In genomic region chr1:29238601-29238964, GRCh38 we compare ENCODE assay signal across 8 cellular contexts. TPM values are rescaled to one million over a fixed set of nuclear protein-coding genes. Genes with fewer than 3 reads are reported as not detected.
DNase-seq lines count a peak whose midpoint lies in the region; ATAC-seq, FAIRE-seq and TF ChIP-seq lines count a peak whose summit lies in the region.

No MANE protein-coding gene starts in this region.

- peaks cover 7% of the 10 kb centered on the region for H3K36me3 Mint-ChIP-seq in natural killer cell treated with Interleukin-12 subunit alpha and Interleukin-12 subunit beta and Interleukin-15 and Interleukin-18, amount 100 ng/mL, for 72 hours

- H3K4me1 Mint-ChIP-seq in natural killer cell treated with Interleukin-12 subunit alpha and Interleukin-12 subunit beta and Interleukin-15 and Interleukin-18, amount 100 ng/mL, for 72 hours (ENCODE audit: low read depth in 2 of 2) = peaks cover 17 to 18% of the 10 kb centered on the region in 2 donors

- TF ChIP-seq POLR2A in A549 (IDR thresholded peaks at IDR 0.05; ENCODE audit: low read length) = no peak

- ATAC-seq in A549 = no peak
- no peak for ATAC-seq in natural killer cell treated with Interleukin-12 subunit alpha and Interleukin-12 subunit beta and Interleukin-15 and Interleukin-18, amount 100 ng/mL, for 72 hours

- POLR2A ChIA-PET in A549 (lab: Yijun Ruan, JAX) = no interaction called here

- H3K36me3 ChIP-seq in colonic mucosa = no peaks in the 10 kb centered on the region

- no peak for FAIRE-seq in A549 (lab: Jason Lieb, UNC)

- peak overlapping the region; percentile 71 for H3K4me3 Mint-ChIP-seq in natural killer cell treated with Interleukin-12 subunit alpha and Interleukin-12 subunit beta and Interleukin-15 and Interleukin-18, amount 100 ng/mL, for 72 hours

- peak overlapping the region; percentile 54 to 84 for H3K27ac ChIP-seq in A549
- H3K27ac ChIP-seq in colonic mucosa = no peak overlapping the region

- H3K9me3 ChIP-seq in A549 = no peaks in the 10 kb centered on the region
- H3K9me3 ChIP-seq in colonic mucosa = no peaks in the 10 kb centered on the region

- H3K9ac ChIP-seq in colonic mucosa (ENCODE audit: low read depth in 2 of 2, low read length in 2 of 2) = no peak overlapping the region

- H3K4me3 ChIP-seq in A549 (no peak overlapping the region), HFF-Myc (replicated peaks; ENCODE audit: low read depth, low read length) (peak overlapping the region; percentile 55), colonic mucosa (peak overlapping the region; percentile 30)

- 96% methylated on average over 12 of the region's 12 CpGs for WGBS in A549 (ENCODE audit: missing lambda C conversion rate)

- DNase-seq in A549 (ENCODE audit: low read depth in 1 of 2, low spot score in 1 of 2) (no peak), HFF-Myc (ENCODE audit: extremely low read depth, low read depth) (no peak), colonic mucosa (no peak), NCI-H526 (lab: John Stamatoyannopoulos, UW) (no peak), AG08395 (ENCODE audit: low spot score) (no peak), NCI-H2227 treated with DMSO at 0.1 percent for 48 hours (lab: John Stamatoyannopoulos, UW) (no peak), hippocampal formation (lab: John Stamatoyannopoulos, UW) (no peak)
- DNase-seq in natural killer cell treated with Interleukin-12 subunit alpha and Interleukin-12 subunit beta and Interleukin-15 and Interleukin-18, amount 100 ng/mL, for 72 hours (ENCODE audit: low spot score) = no peak

- no peaks in the 10 kb centered on the region for H3K9me3 Mint-ChIP-seq in natural killer cell treated with Interleukin-12 subunit alpha and Interleukin-12 subunit beta and Interleukin-15 and Interleukin-18, amount 100 ng/mL, for 72 hours

- no peak for TF ChIP-seq RAD21 in A549 (conservative IDR thresholded peaks at IDR 0.05 in 1 of 2, IDR thresholded peaks at IDR 0.05 in 1 of 2)

- H3K4me2 ChIP-seq in A549 = peak overlapping the region; percentile 100

- intact Hi-C loops in colonic mucosa (cut with DNase I) = loop anchor here (5.0 to 10.0 kb wide), 5 partner anchors 609 to 1469 kb away; no protein-coding TSS in a partner anchor

- no peak for TF ChIP-seq EP300 in A549 (IDR thresholded peaks at IDR 0.05)

- H3K27ac Mint-ChIP-seq in natural killer cell treated with Interleukin-12 subunit alpha and Interleukin-12 subunit beta and Interleukin-15 and Interleukin-18, amount 100 ng/mL, for 72 hours = no peak overlapping the region

- H3K27me3 ChIP-seq in colonic mucosa = peaks cover 23% of the 10 kb centered on the region

- H3K4me1 ChIP-seq in A549 = peaks cover 20% of the 10 kb centered on the region
- peaks cover 6% of the 10 kb centered on the region for H3K4me1 ChIP-seq in colonic mucosa

- CTCF ChIA-PET in A549 (lab: Yijun Ruan, JAX) = interaction anchor here (1.2 to 2.1 kb wide), 2 partner anchors 8 to 93 kb away, joined by 3 to 5 read pairs; partner anchors contain the start of gene MECR

- TF ChIP-seq CTCF in A549 (IDR thresholded peaks at IDR 0.05) = no peak
- no peak for TF ChIP-seq CTCF in HFF-Myc (IDR thresholded peaks at IDR 0.05; ENCODE audit: low read depth, low read length, missing control alignments)
- TF ChIP-seq CTCF in colonic mucosa (IDR thresholded peaks at IDR 0.05) = no peak

- peaks cover 40 to 70% of the 10 kb centered on the region in 2 donors for H3K27me3 Mint-ChIP-seq in natural killer cell treated with Interleukin-12 subunit alpha and Interleukin-12 subunit beta and Interleukin-15 and Interleukin-18, amount 100 ng/mL, for 72 hours

TF ChIP-seq in A549, 52 proteins besides CTCF, POLR2A, EP300 and RAD21:
- TF ChIP-seq FOSB (CRISPR knock-in tag; IDR thresholded peaks at IDR 0.05) (no peak), EHMT2 (IDR thresholded peaks at IDR 0.05; ENCODE audit: low read depth) (no peak), RARB (CRISPR knock-in tag; IDR thresholded peaks at IDR 0.05) (no peak), MAZ (IDR thresholded peaks at IDR 0.05; ENCODE audit: borderline replicate concordance, low read depth, low read length) (no peak), HDAC2 (IDR thresholded peaks at IDR 0.05) (no peak), NFE2L2 (conservative IDR thresholded peaks at IDR 0.05; ENCODE audit: low read length) (no peak), CHD2 (IDR thresholded peaks at IDR 0.05; ENCODE audit: low read length, partially characterized antibody) (no peak), POLR2AphosphoS2 (conservative IDR thresholded peaks at IDR 0.05; ENCODE audit: low read length) (no peak), FOSL2 (IDR thresholded peaks at IDR 0.05) (no peak), FOSL2 (CRISPR knock-in tag; IDR thresholded peaks at IDR 0.05) (no peak), E2F6 (IDR thresholded peaks at IDR 0.05; ENCODE audit: borderline replicate concordance, low read depth) (no peak), ELK1 (IDR thresholded peaks at IDR 0.05; ENCODE audit: low read depth, low read length) (no peak), USF2 (IDR thresholded peaks at IDR 0.05) (no peak), CEBPB (IDR thresholded peaks at IDR 0.05) (no peak)

RNA-seq across cellular contexts. Expression of gene PTPRU, which starts 2.3 kb away (rescaled TPM):
- polyA plus RNA-seq in A549 (2011; rRNA removed) (5.7 and 6.1 TPM in 2 replicates), A549 (2017; fragmentation: RNase III; extraction: RNeasy Plus Mini Kit Qiagen cat#74134 plus additional on column Dnase treatment) (5.6 to 6.1 TPM (median 5.9 TPM) in 3 replicates)
- 8.4 and 9.9 TPM in 2 replicates for polyA plus RNA-seq in A549 (2012; cell fraction: cytosol; rRNA removed)
- 23.1 and 27.8 TPM in 2 replicates for polyA plus RNA-seq in A549 (2012; cell fraction: nucleus; rRNA removed)
- 10.8 and 13.6 TPM in 2 replicates for polyA minus RNA-seq in A549 (2011; rRNA and poly(A)+ RNA removed)
- total RNA-seq in colonic mucosa = 1 to 10 TPM; 2.3 to 4.8 TPM
- total RNA-seq in natural killer cell treated with Interleukin-12 subunit alpha and Interleukin-12 subunit beta and Interleukin-15 and Interleukin-18, amount 100 ng/mL, for 72 hours = 1 to 10 TPM; 1.3 to 1.4 TPM

RNA-seq across cellular contexts. Expression of gene MECR, which starts 7.8 kb away (rescaled TPM):
- polyA plus RNA-seq in A549 (2011; rRNA removed) = 18.0 and 21.4 TPM in 2 replicates
- polyA plus RNA-seq in A549 (2012; cell fraction: cytosol; rRNA removed) = 27.8 and 31.4 TPM in 2 replicates
- 20.9 and 22.6 TPM in 2 replicates for polyA plus RNA-seq in A549 (2012; cell fraction: nucleus; rRNA removed)
- polyA plus RNA-seq in A549 (2017; fragmentation: RNase III; extraction: RNeasy Plus Mini Kit Qiagen cat#74134 plus additional on column Dnase treatment) = 13.0 to 14.2 TPM (median 13.2 TPM) in 3 replicates
- 28.2 and 29.4 TPM in 2 replicates for polyA minus RNA-seq in A549 (2011; rRNA and poly(A)+ RNA removed)
- total RNA-seq in colonic mucosa = 10 to 100 TPM; 12.9 to 21.8 TPM
- 10 to 100 TPM; 21.2 to 36.2 TPM for total RNA-seq in natural killer cell treated with Interleukin-12 subunit alpha and Interleukin-12 subunit beta and Interleukin-15 and Interleukin-18, amount 100 ng/mL, for 72 hours

RNA-seq across cellular contexts. Expression of gene SRSF4, which starts 56.9 kb away (rescaled TPM):
- polyA plus RNA-seq in A549 (2011; rRNA removed) (43.6 and 45.6 TPM in 2 replicates), A549 (2017; fragmentation: RNase III; extraction: RNeasy Plus Mini Kit Qiagen cat#74134 plus additional on column Dnase treatment) (51.4 to 64.5 TPM (median 55.9 TPM) in 3 replicates)
- 27.6 and 35.7 TPM in 2 replicates for polyA plus RNA-seq in A549 (2012; cell fraction: cytosol; rRNA removed)
- polyA plus RNA-seq in A549 (2012; cell fraction: nucleus; rRNA removed) = 41.8 and 72.8 TPM in 2 replicates
- polyA minus RNA-seq in A549 (2011; rRNA and poly(A)+ RNA removed) = 26.6 and 28.3 TPM in 2 replicates
- total RNA-seq in colonic mucosa = 10 to 100 TPM; 86.3 to 90.3 TPM
- total RNA-seq in natural killer cell treated with Interleukin-12 subunit alpha and Interleukin-12 subunit beta and Interleukin-15 and Interleukin-18, amount 100 ng/mL, for 72 hours = 100 to 1,000 TPM; 127 to 145 TPM
